ENCODE assay signal across 15 cellular contexts in the genomic region with DNA sequence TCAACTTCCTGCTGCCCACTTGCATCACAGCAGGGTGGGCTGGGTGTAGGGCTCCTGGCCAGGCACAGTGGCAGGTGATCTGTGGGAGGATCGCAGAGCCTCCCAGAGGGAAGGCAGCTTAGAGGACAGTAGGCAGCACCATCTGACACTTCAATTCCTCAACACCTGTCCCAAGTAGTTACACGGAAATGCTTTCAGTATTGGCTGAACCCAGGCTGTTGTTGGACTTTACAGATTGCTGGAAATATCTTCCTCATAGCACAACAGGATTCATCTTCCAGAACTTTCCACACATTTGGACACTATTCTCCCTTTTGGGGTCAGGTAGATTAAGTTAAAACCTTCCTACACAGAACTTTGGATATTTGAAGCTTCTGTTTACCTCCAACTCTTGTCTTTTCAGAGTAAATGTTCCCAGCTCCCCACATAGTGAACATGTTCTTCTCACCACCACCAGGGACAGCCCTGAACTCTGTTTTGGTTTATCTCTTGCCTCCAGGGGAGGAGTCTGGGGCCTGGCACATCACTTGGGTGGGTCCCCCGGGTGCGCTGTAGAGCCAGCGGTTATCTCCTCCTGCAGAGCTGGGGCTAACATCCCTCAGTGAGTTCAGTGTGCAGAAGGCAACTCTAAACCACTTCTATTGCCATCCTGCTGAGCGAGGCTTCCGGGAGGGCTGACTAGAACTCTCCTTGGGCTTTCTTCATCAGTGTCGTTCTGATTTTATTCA. TPM values are rescaled to one million over a fixed set of nuclear protein-coding genes. Genes with fewer than 3 reads are reported as not detected.
DNase-seq lines count a peak whose midpoint lies in the region; ATAC-seq, FAIRE-seq and TF ChIP-seq lines count a peak whose summit lies in the region.
"Had no signal": no experiment of that assay in that cellular context is flagged by ENCODE, and none has a peak within 500 bp of the region (broad histone marks: within the 10 kb centered on the region; RNA-seq: fewer than 3 reads in every experiment).

No MANE protein-coding gene starts in this region.

- no peak overlapping the region for H3K4me3 Mint-ChIP-seq in activated CD4-positive, alpha-beta T cell treated with anti-CD3 and anti-CD28 coated beads, Interleukin-2, amount 10 ng/mL, durations not matched to agents 7 days and 5 days

- no peaks in the 10 kb centered on the region for H3K9me3 Mint-ChIP-seq in activated CD4-positive, alpha-beta T cell treated with anti-CD3 and anti-CD28 coated beads, Interleukin-2, amount 10 ng/mL, durations not matched to agents 7 days and 5 days

- peak; percentile 97 for ATAC-seq in HepG2
- no peak for ATAC-seq in HG03439 (IDR thresholded peaks at IDR 0.05; ENCODE audit: unreplicated experiment)

- 0 out of 2 replicates have a peak, but pooled peaks have one; percentile 2 for TF ChIP-seq CTCF in BJ (IDR thresholded peaks at IDR 0.05; ENCODE audit: insufficient read depth, low read depth, low read length)
- TF ChIP-seq CTCF in cardiac fibroblast (IDR thresholded peaks at IDR 0.05; ENCODE audit: low read depth, low read length), result peak; percentile 24
- 0 out of 2 replicates have a peak, but pooled peaks have one; percentile 10 for TF ChIP-seq CTCF in HepG2 (CRISPR knock-in tag; IDR thresholded peaks at IDR 0.05)

- TF ChIP-seq RAD21 in HepG2 (CRISPR knock-in tag; IDR thresholded peaks at IDR 0.05), result no peak

- H3K27ac ChIP-seq in HepG2 (ENCODE audit: extremely low read length, insufficient read depth, low read length), result no peak overlapping the region

- no peak for TF ChIP-seq EP300 in HepG2 (IDR thresholded peaks at IDR 0.05; ENCODE audit: low read depth in 2 of 2, low read length in 2 of 2)
- no peak for TF ChIP-seq EP300 in HepG2 (CRISPR knock-in tag; IDR thresholded peaks at IDR 0.05; ENCODE audit: borderline replicate concordance)

- H3K27me3 ChIP-seq in BJ (ENCODE audit: control insufficient read depth, insufficient read depth, low read length) (no peaks in the 10 kb centered on the region), HepG2 (ENCODE audit: control insufficient read depth in 1 of 2, insufficient read depth in 2 of 2, low read length in 2 of 2) (peaks cover 5 to 17% of the 10 kb centered on the region in 2 experiments; a peak in 3 of 5 replicates)

- no peak overlapping the region for H3K4me3 ChIP-seq in BJ (ENCODE audit: low read depth, low read length)
- H3K4me3 ChIP-seq in cardiac fibroblast (replicated peaks in 1 of 2; ENCODE audit: low read depth in 2 of 2, low read length in 2 of 2), result no peak overlapping the region
- no peak overlapping the region for H3K4me3 ChIP-seq in HepG2 (replicated peaks in 1 of 3; ENCODE audit: insufficient read depth in 1 of 3, low read depth in 2 of 3, low read length in 3 of 3)

- no peaks in the 10 kb centered on the region for H3K9me3 ChIP-seq in HepG2 (ENCODE audit: low read length)

- H4K20me1 ChIP-seq in HepG2 (ENCODE audit: insufficient read depth, low read length), result no peaks in the 10 kb centered on the region

- no peaks in the 10 kb centered on the region for H3K79me2 ChIP-seq in HepG2 (ENCODE audit: insufficient read depth, low read length)

- H3K36me3 Mint-ChIP-seq in activated CD4-positive, alpha-beta T cell treated with anti-CD3 and anti-CD28 coated beads, Interleukin-2, amount 10 ng/mL, durations not matched to agents 7 days and 5 days (ENCODE audit: low read depth), result no peaks in the 10 kb centered on the region

- H3K27ac Mint-ChIP-seq in activated CD4-positive, alpha-beta T cell treated with anti-CD3 and anti-CD28 coated beads, Interleukin-2, amount 10 ng/mL, durations not matched to agents 7 days and 5 days, result no peak overlapping the region

- 38% methylated on average over 8 of the region's 8 CpGs for WGBS in HepG2 (ENCODE audit: low lambda C conversion rate)

- no peaks in the 10 kb centered on the region for H3K36me3 ChIP-seq in BJ (ENCODE audit: control insufficient read depth, insufficient read depth, low read length)
- H3K36me3 ChIP-seq in HepG2 (replicated peaks in 1 of 2; ENCODE audit: control insufficient read depth in 1 of 2, insufficient read depth in 2 of 2, low read length in 2 of 2), result no peaks in the 10 kb centered on the region

- H3K4me2 ChIP-seq in HepG2 (ENCODE audit: low read depth, low read length), result no peak overlapping the region

- H3K4me1 Mint-ChIP-seq in activated CD4-positive, alpha-beta T cell treated with anti-CD3 and anti-CD28 coated beads, Interleukin-2, amount 10 ng/mL, durations not matched to agents 7 days and 5 days, result no peaks in the 10 kb centered on the region

- DNase-seq in BJ (ENCODE audit: low read depth), result no peak
- peak; percentile 31 for DNase-seq in HT-29 (ENCODE audit: low spot score)
- DNase-seq in cardiac fibroblast (ENCODE audit: low read depth in 2 of 2), result peak; percentile 17 to 22
- peak; percentile 45 for DNase-seq in HepG2 (ENCODE audit: low spot score)
- DNase-seq in foreskin melanocyte, result no peak
- DNase-seq in activated CD4-positive, alpha-beta T cell treated with anti-CD3 and anti-CD28 coated beads, Interleukin-2, amount 10 ng/mL, durations not matched to agents 7 days and 5 days, result no peak
- DNase-seq in NCI-H345 (lab: John Stamatoyannopoulos, UW), result no peak
- DNase-seq: activated T-cell treated with anti-CD3 and anti-CD28 coated beads, Interleukin-2, amount 50 U/mL, for 1 hour; dermis blood vessel endothelial cell; Kasumi-1; NCI-H1930; stimulated activated CD4-positive, alpha-beta T cell treated with anti-CD3 and anti-CD28 coated beads, Interleukin-4, amount 100 ng/mL, for 24 hours; stimulated activated naive CD4-positive, alpha-beta T cell had no signal

- in situ Hi-C loops in HepG2 (cut with HindIII; ENCODE audit: extremely low pct_ligation_motif_present, low pct_unique_long_range_greater_than_20kb), result no loop called here

- CTCF ChIA-PET in BJ (lab: Yijun Ruan, JAX) (interaction anchor here (0.6 kb wide), 1 partner anchor 128 kb away, joined by 3 read pairs; no protein-coding TSS in a partner anchor), HepG2 (lab: Yijun Ruan, JAX; ENCODE audit: low intra/inter-chr PET ratio, low total read pairs) (no interaction called here)
- CTCF ChIA-PET in activated CD4-positive, alpha-beta T cell treated with anti-CD3 and anti-CD28 coated beads, Interleukin-2, amount 10 ng/mL, durations not matched to agents 7 days and 5 days (lab: Charles Lee), result no interaction called here

- peaks cover 16% of the 10 kb centered on the region for H3K4me1 ChIP-seq in HepG2 (ENCODE audit: insufficient read depth, low read length)

- H3K9ac ChIP-seq in HepG2 (ENCODE audit: insufficient read depth, low read depth, low read length), result no peak overlapping the region

- H2AFZ ChIP-seq in HepG2 (ENCODE audit: low read length), result no peak overlapping the region

- POLR2A ChIA-PET in BJ (lab: Charles Lee), result no interaction called here
- POLR2A ChIA-PET in HepG2 (lab: Yijun Ruan, JAX), result no interaction called here
- POLR2A ChIA-PET in activated CD4-positive, alpha-beta T cell treated with anti-CD3 and anti-CD28 coated beads, Interleukin-2, amount 10 ng/mL, durations not matched to agents 7 days and 5 days (lab: Charles Lee), result no interaction called here

- peak; percentile 76 for FAIRE-seq in HepG2 (lab: Jason Lieb, UNC)
- FAIRE-seq: keratinocyte had no signal

- intact Hi-C loops in HepG2 (cut with micrococcal nuclease; ENCODE audit: unreplicated experiment), result no loop called here

- H3K27me3 Mint-ChIP-seq in activated CD4-positive, alpha-beta T cell treated with anti-CD3 and anti-CD28 coated beads, Interleukin-2, amount 10 ng/mL, durations not matched to agents 7 days and 5 days, result peaks cover 7% of the 10 kb centered on the region

- no TSS peak for BruUV-seq in HepG2 (replicated peaks; lab: Mats Ljungman, UMichigan)

- no peak for TF ChIP-seq POLR2A in HepG2 (IDR thresholded peaks at IDR 0.05; ENCODE audit: insufficient read depth in 1 of 2, low read depth in 2 of 2, low read length in 2 of 2)

TF ChIP-seq in HepG2, 621 proteins besides CTCF, POLR2A, EP300 and RAD21:
- no peak for TF ChIP-seq ZNF850 (CRISPR knock-in tag; conservative IDR thresholded peaks at IDR 0.05)
- TF ChIP-seq SMC3 (IDR thresholded peaks at IDR 0.05; ENCODE audit: low read length), result peak; percentile 13; the same call in 1 of the 2 replicates

RNA-seq across cellular contexts. Expression of a gene that starts 3.5 kb away (rescaled TPM):
- polyA plus RNA-seq in BJ (2011; rRNA removed) (not detected in 2 replicates), HepG2 (2011; rRNA removed) (not detected in 2 replicates)
- not detected in 2 replicates for polyA minus RNA-seq in BJ (2011; rRNA and poly(A)+ RNA removed)
- total RNA-seq in HT-29 (2014; rRNA removed; shearing (Covaris generic)), result 0.63 TPM in 1 of 2 replicates, not detected in the other
- total RNA-seq in HepG2 (2016; rRNA removed; fragmentation: Illumina TruSeq; extraction: Trizol), result not detected in 2 replicates
- not detected in 2 replicates for total RNA-seq in HepG2 (2016; cell fraction: cytosol; rRNA removed; fragmentation: Illumina TruSeq; extraction: Trizol; ENCODE audit: low read depth)
- not detected in 2 replicates for total RNA-seq in HepG2 (2016; cell fraction: insoluble cytoplasmic fraction; rRNA removed; fragmentation: Illumina TruSeq; extraction: Trizol)
- not detected in 2 replicates for total RNA-seq in HepG2 (2016; cell fraction: membrane; rRNA removed; fragmentation: Illumina TruSeq; extraction: Trizol)
- total RNA-seq in HepG2 (2016; cell fraction: nucleus; rRNA removed; fragmentation: Illumina TruSeq; extraction: Trizol), result not detected in 2 replicates
- polyA plus RNA-seq in HepG2 (2011; cell fraction: cytosol; rRNA removed), result not detected in 2 replicates
- not detected in 2 replicates for polyA plus RNA-seq in HepG2 (2011; cell fraction: nucleus; rRNA removed)
- not detected in 2 replicates for polyA plus RNA-seq in HepG2 (2012)
- not detected in 2 replicates for polyA plus RNA-seq in HepG2 (2016; cell fraction: cytosol; fragmentation: Illumina TruSeq; extraction: Trizol; ENCODE audit: low read depth)
- not detected in 2 replicates for polyA plus RNA-seq in HepG2 (2016; cell fraction: insoluble cytoplasmic fraction; fragmentation: Illumina TruSeq; extraction: Trizol; ENCODE audit: low read depth)
- polyA plus RNA-seq in HepG2 (2016; cell fraction: membrane; fragmentation: Illumina TruSeq; extraction: Trizol; ENCODE audit: low read depth), result not detected in 2 replicates
- polyA plus RNA-seq in HepG2 (2016; cell fraction: nucleus; fragmentation: Illumina TruSeq; extraction: Trizol; ENCODE audit: insufficient read depth, low read depth), result not detected in 2 replicates
- polyA minus RNA-seq in HepG2 (2011; rRNA and poly(A)+ RNA removed; ENCODE audit: low replicate concordance), result not detected in 2 replicates
- polyA minus RNA-seq in HepG2 (2011; cell fraction: cytosol; rRNA and poly(A)+ RNA removed), result not detected in 2 replicates
- polyA minus RNA-seq in HepG2 (2011; cell fraction: nucleus; rRNA and poly(A)+ RNA removed), result not detected in 2 replicates
- total RNA-seq in activated CD4-positive, alpha-beta T cell treated with anti-CD3 and anti-CD28 coated beads, Interleukin-2, amount 10 ng/mL, durations not matched to agents 7 days and 5 days, result not detected
- total RNA-seq: dermis blood vessel endothelial cell had no signal
- polyA plus RNA-seq: keratinocyte had no signal

Comparison
In these comparisons a context has a peak if more than half of its experiments do, and no peak if none do; other contexts are left out.
1. DNase-seq: peak in HT-29 (single experiment), cardiac fibroblast (2 of 2) and HepG2 (single experiment); none in BJ (single experiment), foreskin melanocyte (single experiment), activated CD4-positive, alpha-beta T cell treated with anti-CD3 and anti-CD28 coated beads, Interleukin-2, amount 10 ng/mL, durations not matched to agents 7 days and 5 days (single experiment) and NCI-H345 (single experiment).
2. Peak in every context shown above with its lines, with median percentiles within 50 percentile points of each other: CTCF ChIP-seq.